In genomic region chr13:45073809-45074208, GRCh38 we compare ENCODE assay signal across 2 cellular contexts.
A peak's percentile ranks its signal among the peaks of the same experiment; 100 is the strongest.
TF ChIP-seq lines count a peak whose summit lies in the region.

No MANE protein-coding gene starts in this region.

TF ChIP-seq in K562, 482 proteins besides CTCF, POLR2A, EP300 and RAD21:
- TF ChIP-seq ZNF239 (CRISPR knock-in tag; IDR thresholded peaks at IDR 0.05), result no peak
- peak; percentile 75 for TF ChIP-seq CHD2 (IDR thresholded peaks at IDR 0.05; ENCODE audit: low read depth, low read length)
- 0 out of 2 replicates have a peak, but pooled peaks have one; percentile 42 for TF ChIP-seq ZNF431 (CRISPR knock-in tag; IDR thresholded peaks at IDR 0.05)
- no peak for TF ChIP-seq ZNF395 (CRISPR knock-in tag; IDR thresholded peaks at IDR 0.05)

TF ChIP-seq in SK-N-SH treated with all-trans-retinoic acid at 6 μM for 48 hours, 23 proteins besides CTCF, POLR2A, EP300 and RAD21 (continued from another document):
- no peak for TF ChIP-seq PATZ1 (CRISPR knock-in tag; IDR thresholded peaks at IDR 0.05; ENCODE audit: borderline replicate concordance)
TF ChIP-seq in SK-N-SH treated with all-trans-retinoic acid at 6 μM for 48 hours: peak in this region for 0.
